ENCODE assay signal across 2 cellular contexts in the genomic region with DNA sequence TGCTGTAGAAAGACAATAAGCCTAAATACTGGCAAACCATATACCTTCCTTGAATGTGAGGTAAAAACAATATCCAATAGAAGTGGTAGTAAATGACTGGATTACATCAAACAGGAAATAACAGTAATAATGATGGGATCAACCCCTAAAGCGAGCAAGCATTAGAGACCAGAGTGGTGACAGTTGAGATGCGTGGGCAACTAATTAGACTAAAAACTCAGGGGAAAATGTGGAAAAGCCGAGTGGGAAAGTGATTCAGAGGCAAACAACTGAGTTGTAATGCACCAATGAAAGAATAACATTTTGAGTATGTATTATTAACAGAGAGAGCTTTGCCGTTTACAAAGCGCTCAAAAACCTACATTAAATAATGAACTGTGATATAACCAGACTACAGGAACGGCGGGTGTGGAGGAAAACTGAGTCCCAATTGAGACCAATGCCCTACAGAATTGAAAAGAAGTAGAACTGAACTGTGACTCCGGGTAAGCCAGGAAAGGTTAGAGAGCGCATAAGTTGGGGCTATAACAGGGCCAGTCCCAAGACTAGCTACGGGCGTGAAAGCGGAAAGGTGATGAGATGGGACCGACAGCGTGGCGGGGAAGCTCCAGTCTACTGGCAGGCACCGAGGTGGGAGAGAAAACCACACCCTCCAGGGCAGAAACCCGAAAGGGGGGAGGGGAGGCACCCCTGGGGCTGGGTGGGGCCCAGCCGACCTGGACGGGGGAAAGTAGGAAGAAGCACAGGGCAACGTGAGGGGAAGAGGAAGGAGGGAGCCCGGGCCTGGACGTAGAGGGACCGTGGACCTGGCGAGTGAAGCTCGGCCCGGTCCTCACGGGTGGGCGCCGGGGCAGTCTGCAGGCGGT.
TF ChIP-seq lines count a peak whose summit lies in the region.

No MANE protein-coding gene starts in this region.

TF ChIP-seq in HEK293, 187 proteins besides CTCF, POLR2A, EP300 and RAD21 (continued from another document and continues in another):
- TF ChIP-seq, protein P1, sequence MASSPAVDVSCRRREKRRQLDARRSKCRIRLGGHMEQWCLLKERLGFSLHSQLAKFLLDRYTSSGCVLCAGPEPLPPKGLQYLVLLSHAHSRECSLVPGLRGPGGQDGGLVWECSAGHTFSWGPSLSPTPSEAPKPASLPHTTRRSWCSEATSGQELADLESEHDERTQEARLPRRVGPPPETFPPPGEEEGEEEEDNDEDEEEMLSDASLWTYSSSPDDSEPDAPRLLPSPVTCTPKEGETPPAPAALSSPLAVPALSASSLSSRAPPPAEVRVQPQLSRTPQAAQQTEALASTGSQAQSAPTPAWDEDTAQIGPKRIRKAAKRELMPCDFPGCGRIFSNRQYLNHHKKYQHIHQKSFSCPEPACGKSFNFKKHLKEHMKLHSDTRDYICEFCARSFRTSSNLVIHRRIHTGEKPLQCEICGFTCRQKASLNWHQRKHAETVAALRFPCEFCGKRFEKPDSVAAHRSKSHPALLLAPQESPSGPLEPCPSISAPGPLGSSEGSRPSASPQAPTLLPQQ (tag by site-specific recombination; IDR thresholded peaks at IDR 0.05): peak; percentile 96
- peak; percentile 48; the same call in 1 of the 2 replicates for TF ChIP-seq GLIS1 (tag by site-specific recombination; IDR thresholded peaks at IDR 0.05)
- TF ChIP-seq, protein P2, sequence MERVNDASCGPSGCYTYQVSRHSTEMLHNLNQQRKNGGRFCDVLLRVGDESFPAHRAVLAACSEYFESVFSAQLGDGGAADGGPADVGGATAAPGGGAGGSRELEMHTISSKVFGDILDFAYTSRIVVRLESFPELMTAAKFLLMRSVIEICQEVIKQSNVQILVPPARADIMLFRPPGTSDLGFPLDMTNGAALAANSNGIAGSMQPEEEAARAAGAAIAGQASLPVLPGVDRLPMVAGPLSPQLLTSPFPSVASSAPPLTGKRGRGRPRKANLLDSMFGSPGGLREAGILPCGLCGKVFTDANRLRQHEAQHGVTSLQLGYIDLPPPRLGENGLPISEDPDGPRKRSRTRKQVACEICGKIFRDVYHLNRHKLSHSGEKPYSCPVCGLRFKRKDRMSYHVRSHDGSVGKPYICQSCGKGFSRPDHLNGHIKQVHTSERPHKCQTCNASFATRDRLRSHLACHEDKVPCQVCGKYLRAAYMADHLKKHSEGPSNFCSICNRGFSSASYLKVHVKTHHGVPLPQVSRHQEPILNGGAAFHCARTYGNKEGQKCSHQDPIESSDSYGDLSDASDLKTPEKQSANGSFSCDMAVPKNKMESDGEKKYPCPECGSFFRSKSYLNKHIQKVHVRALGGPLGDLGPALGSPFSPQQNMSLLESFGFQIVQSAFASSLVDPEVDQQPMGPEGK (tag by site-specific recombination; IDR thresholded peaks at IDR 0.05): peak; percentile 41
- TF ChIP-seq, protein P3, sequence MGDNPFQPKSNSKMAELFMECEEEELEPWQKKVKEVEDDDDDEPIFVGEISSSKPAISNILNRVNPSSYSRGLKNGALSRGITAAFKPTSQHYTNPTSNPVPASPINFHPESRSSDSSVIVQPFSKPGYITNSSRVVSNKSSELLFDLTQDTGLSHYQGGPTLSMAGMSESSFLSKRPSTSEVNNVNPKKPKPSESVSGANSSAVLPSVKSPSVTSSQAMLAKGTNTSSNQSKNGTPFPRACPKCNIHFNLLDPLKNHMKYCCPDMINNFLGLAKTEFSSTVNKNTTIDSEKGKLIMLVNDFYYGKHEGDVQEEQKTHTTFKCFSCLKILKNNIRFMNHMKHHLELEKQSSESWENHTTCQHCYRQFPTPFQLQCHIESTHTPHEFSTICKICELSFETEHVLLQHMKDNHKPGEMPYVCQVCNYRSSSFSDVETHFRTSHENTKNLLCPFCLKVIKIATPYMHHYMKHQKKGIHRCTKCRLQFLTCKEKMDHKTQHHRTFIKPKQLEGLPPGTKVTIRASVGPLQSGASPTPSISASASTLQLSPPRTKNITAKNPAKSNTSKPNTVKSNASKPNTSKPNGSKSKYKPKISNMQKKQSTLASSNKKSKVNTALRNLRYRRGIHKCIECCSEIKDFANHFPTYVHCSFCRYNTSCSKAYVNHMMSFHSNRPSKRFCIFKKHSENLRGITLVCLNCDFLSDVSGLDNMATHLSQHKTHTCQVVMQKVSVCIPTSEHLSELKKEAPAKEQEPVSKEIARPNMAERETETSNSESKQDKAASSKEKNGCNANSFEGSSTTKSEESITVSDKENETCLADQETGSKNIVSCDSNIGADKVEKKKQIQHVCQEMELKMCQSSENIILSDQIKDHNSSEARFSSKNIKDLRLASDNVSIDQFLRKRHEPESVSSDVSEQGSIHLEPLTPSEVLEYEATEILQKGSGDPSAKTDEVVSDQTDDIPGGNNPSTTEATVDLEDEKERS (tag by site-specific recombination; IDR thresholded peaks at IDR 0.05): 0 out of 2 replicates have a peak, but pooled peaks have one; percentile 8
- peak; percentile 61; the same call in 1 of the 2 replicates for TF ChIP-seq ZNF423 (tag by site-specific recombination; IDR thresholded peaks at IDR 0.05)
- peak; percentile 68 for TF ChIP-seq ZBTB48 (tag by site-specific recombination; IDR thresholded peaks at IDR 0.05)
- TF ChIP-seq ZSCAN30 (tag by site-specific recombination; IDR thresholded peaks at IDR 0.05): no peak
- TF ChIP-seq KLF7 (tag by site-specific recombination; IDR thresholded peaks at IDR 0.05; ENCODE audit: borderline replicate concordance): peak; percentile 78; the same call in 1 of the 2 replicates
- TF ChIP-seq ZNF544 (tag by site-specific recombination; IDR thresholded peaks at IDR 0.05): no peak
- peak; percentile 80; the same call in 1 of the 2 replicates for TF ChIP-seq ZSCAN23 (tag by site-specific recombination; IDR thresholded peaks at IDR 0.05)
- TF ChIP-seq ZNF843 (tag by site-specific recombination; IDR thresholded peaks at IDR 0.05): no peak
- no peak for TF ChIP-seq ZNF48 (tag by site-specific recombination; IDR thresholded peaks at IDR 0.05)
- TF ChIP-seq ZBTB8A (tag by site-specific recombination; IDR thresholded peaks at IDR 0.05): 0 out of 2 replicates have a peak, but pooled peaks have one; percentile 30
- TF ChIP-seq ZNF658 (tag by site-specific recombination; IDR thresholded peaks at IDR 0.05): no peak
- TF ChIP-seq KLF9 (tag by site-specific recombination; IDR thresholded peaks at IDR 0.05; ENCODE audit: low read depth): peak; percentile 72
- no peak for TF ChIP-seq ZNF433 (tag by site-specific recombination; IDR thresholded peaks at IDR 0.05; ENCODE audit: low read depth)
- TF ChIP-seq KLF1 (tag by site-specific recombination; IDR thresholded peaks at IDR 0.05): peak; percentile 85
- no peak for TF ChIP-seq ZNF776 (tag by site-specific recombination; IDR thresholded peaks at IDR 0.05; ENCODE audit: borderline replicate concordance)
- peak; percentile 30 for TF ChIP-seq PRDM1 (tag by site-specific recombination; IDR thresholded peaks at IDR 0.05)
- TF ChIP-seq ZNF366 (tag by site-specific recombination; conservative IDR thresholded peaks at IDR 0.05): peak; percentile 87
- TF ChIP-seq KLF8 (tag by site-specific recombination; IDR thresholded peaks at IDR 0.05): peak; percentile 12; the same call in 1 of the 2 replicates
- TF ChIP-seq ZFP37 (tag by site-specific recombination; IDR thresholded peaks at IDR 0.05): no peak
- TF ChIP-seq ZFP69B (tag by site-specific recombination; IDR thresholded peaks at IDR 0.05): peak; percentile 95
- peak; percentile 80; the same call in 1 of the 2 replicates for TF ChIP-seq KLF16 (tag by site-specific recombination; IDR thresholded peaks at IDR 0.05)

TF ChIP-seq in WTC11, 78 proteins besides CTCF, POLR2A, EP300 and RAD21 (continued from another document):
- TF ChIP-seq HMGA2 (CRISPR knock-in tag; IDR thresholded peaks at IDR 0.05): no peak
- TF ChIP-seq TP53 (CRISPR knock-in tag; IDR thresholded peaks at IDR 0.05): no peak
- no peak for TF ChIP-seq FOXJ3 (CRISPR knock-in tag; IDR thresholded peaks at IDR 0.05; ENCODE audit: borderline replicate concordance)
- TF ChIP-seq ZNF138 (CRISPR knock-in tag; conservative IDR thresholded peaks at IDR 0.05): no peak
- no peak for TF ChIP-seq NFE2L1 (CRISPR knock-in tag; IDR thresholded peaks at IDR 0.05)
